ENCODE assay signal across 14 cellular contexts in genomic region chr10:59595584-59595983, GRCh38.
"Had no signal": no experiment of that assay in that cellular context is flagged by ENCODE, and none has a peak within 500 bp of the region (broad histone marks: within the 10 kb centered on the region; RNA-seq: fewer than 3 reads in every experiment).

No MANE protein-coding gene starts in this region.

- H3K36me3 ChIP-seq: right atrium auricular region, spleen, tibial artery, uterus had no signal

- H3K27ac ChIP-seq: right atrium auricular region, spleen, tibial artery, uterus, VCaP had no signal

- ATAC-seq: activated T-cell treated with anti-CD3 and anti-CD28 coated beads, Interleukin-2, amount 50 U/mL, for 4 hours; stimulated activated memory B cell treated with anti-CD40 and anti-IgM and Interleukin-4, amounts not matched to agents 10 μg/mL and 1 μg/mL and 100 μg/mL, for 72 hours had no signal

- DNase-seq: activated CD4-positive, alpha-beta memory T cell treated with anti-CD3 and anti-CD28 coated beads for 36 hours; activated effector memory CD4-positive, alpha-beta T cell treated with anti-CD3 and anti-CD28 coated beads, Interleukin-2, amount 50 U/mL, for 16 hours; activated T-cell treated with anti-CD3 and anti-CD28 coated beads, Interleukin-2, amount 50 U/mL, for 4 hours; amygdala; hippocampal formation; posterior cingulate gyrus; spleen; stimulated activated CD4-positive, alpha-beta T cell treated with anti-CD3 and anti-CD28 coated beads, Interleukin-1b, Interleukin-23, amount 100 ng/mL, for 48 hours; T-helper 9 cell; tibial artery; uterus had no signal

- H3K27me3 ChIP-seq: right atrium auricular region, spleen, tibial artery, uterus had no signal

- H3K4me1 ChIP-seq: right atrium auricular region, spleen, tibial artery, uterus had no signal

- H3K4me3 ChIP-seq: right atrium auricular region, spleen, tibial artery, uterus had no signal

- H3K9me3 ChIP-seq: right atrium auricular region, spleen, tibial artery, uterus had no signal
